ENCODE assay signal across 7 cellular contexts in the genomic region with DNA sequence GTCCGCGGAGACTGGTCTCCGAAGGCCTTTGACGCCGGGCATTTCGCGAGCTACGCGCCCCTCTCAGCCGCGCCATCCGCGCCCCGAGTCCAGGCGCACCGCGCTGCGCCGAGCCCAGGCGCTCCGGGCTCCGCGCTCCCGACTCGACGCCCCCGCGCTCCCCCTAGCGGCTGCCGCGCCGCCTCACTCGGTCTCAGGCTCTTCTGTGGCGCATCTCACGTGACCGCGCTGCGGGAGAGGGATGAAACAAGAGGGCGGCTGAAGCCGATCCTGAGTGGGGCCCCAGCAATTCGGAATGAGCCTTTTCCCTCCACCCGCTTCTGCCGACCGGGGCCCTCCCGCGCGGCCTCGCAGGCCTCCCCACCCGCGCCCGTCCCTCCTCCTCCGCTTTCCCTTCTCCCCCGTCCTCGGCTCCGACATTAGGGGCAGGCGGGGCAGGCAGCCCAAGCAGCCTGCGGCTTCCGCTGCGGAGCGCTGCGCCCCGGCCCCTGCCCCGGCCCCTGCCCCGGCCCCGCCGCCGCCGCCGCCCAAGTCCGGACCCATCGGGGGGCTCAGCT.
A peak's percentile ranks its signal among the peaks of the same experiment; 100 is the strongest.
DNase-seq lines count a peak whose midpoint lies in the region; ATAC-seq and TF ChIP-seq lines count a peak whose summit lies in the region.

No MANE protein-coding gene starts in this region.

- peaks cover 16% of the 10 kb centered on the region; the same call in 1 of the 2 replicates for H3K27me3 ChIP-seq in iPS DF 6.9 (ENCODE audit: control insufficient read depth, insufficient read depth, low read length)

- H3K4me3 ChIP-seq in astrocyte of the spinal cord (ENCODE audit: low read depth, low read length) (peak overlapping the region; percentile 59), iPS DF 6.9 (ENCODE audit: low read length) (peak overlapping the region; percentile 64; the same call in 1 of the 2 replicates), skeletal muscle cell (ENCODE audit: low read depth, low read length) (peak overlapping the region; percentile 70)

- no peaks in the 10 kb centered on the region for H3K36me3 ChIP-seq in iPS DF 6.9 (ENCODE audit: control insufficient read depth, insufficient read depth, low read length)

- H3K27ac ChIP-seq in iPS DF 6.9 (ENCODE audit: low read length) = no peak overlapping the region

- no peaks in the 10 kb centered on the region for H3K9me3 ChIP-seq in iPS DF 6.9 (ENCODE audit: control insufficient read depth, insufficient read depth, low read length)

- peak; percentile 84 for DNase-seq in NCI-H146 (lab: John Stamatoyannopoulos, UW)
- peak; percentile 92 for DNase-seq in T-helper 9 cell
- peak; percentile 86 for DNase-seq in astrocyte of the spinal cord (ENCODE audit: low read depth, low spot score)
- DNase-seq in iPS DF 6.9 (ENCODE audit: low read depth, low spot score) = no peak
- DNase-seq in skeletal muscle cell (ENCODE audit: low read depth) = peak; percentile 35

- no CpG with 5 or more reads among the region's 71 CpGs for WGBS in iPS DF 6.9 (ENCODE audit: insufficient coverage, insufficient read length)

- in situ Hi-C loops in astrocyte of the spinal cord (cut with HindIII; ENCODE audit: low sequenced_read_pairs) = no loop called here

- ATAC-seq in GM18502 (IDR thresholded peaks at IDR 0.05; ENCODE audit: poor library complexity, unreplicated experiment) (peak; percentile 85), HG02884 (IDR thresholded peaks at IDR 0.05; ENCODE audit: unreplicated experiment) (peak; percentile 77)

- TF ChIP-seq CTCF in astrocyte of the spinal cord (IDR thresholded peaks at IDR 0.05; ENCODE audit: low read depth, low read length) = peak; percentile 76

- H3K4me1 ChIP-seq in iPS DF 6.9 (ENCODE audit: control insufficient read depth, insufficient read depth, low read length) = peaks cover 4% of the 10 kb centered on the region; the same call in 1 of the 2 replicates
